In genomic region chr4:150510176-150510875, GRCh38 we compare ENCODE assay signal across 11 cellular contexts.
DNase-seq lines count a peak whose midpoint lies in the region; ATAC-seq and TF ChIP-seq lines count a peak whose summit lies in the region.
"Had no signal": no experiment of that assay in that cellular context is flagged by ENCODE, and none has a peak within 500 bp of the region (broad histone marks: within the 10 kb centered on the region; RNA-seq: fewer than 3 reads in every experiment).

No MANE protein-coding gene starts in this region.

- H3K4me3 ChIP-seq in epithelial cell of proximal tubule (ENCODE audit: low read depth, low read length) (no peak overlapping the region), mucosa of descending colon (no peak overlapping the region), adrenal gland (no peak overlapping the region)

- H3K27me3 ChIP-seq in adrenal gland: no peaks in the 10 kb centered on the region

- TF ChIP-seq POLR2A in adrenal gland (IDR thresholded peaks at IDR 0.05): no peak

- 85 to 88% (median 86%) methylated on average over 6 of the region's 6 CpGs for WGBS in adrenal gland, 4 donors

- peaks cover 2% of the 10 kb centered on the region for H3K9me3 ChIP-seq in mucosa of descending colon
- no peaks in the 10 kb centered on the region for H3K9me3 ChIP-seq in adrenal gland (replicated peaks in 1 of 3)

- no peak for TF ChIP-seq CTCF in epithelial cell of proximal tubule (conservative IDR thresholded peaks at IDR 0.05; ENCODE audit: low read depth, low read length)
- TF ChIP-seq CTCF in mucosa of descending colon (IDR thresholded peaks at IDR 0.05): no peak
- TF ChIP-seq CTCF in adrenal gland (IDR thresholded peaks at IDR 0.05): no peak

- ATAC-seq in mucosa of descending colon (peak; percentile 22), HG03378 (IDR thresholded peaks at IDR 0.05; ENCODE audit: unreplicated experiment) (no peak), HG02970 (IDR thresholded peaks at IDR 0.05; ENCODE audit: low FRiP score, unreplicated experiment) (no peak)

- intact Hi-C loops in mucosa of descending colon (cut with DNase I, micrococcal nuclease) (no loop called here), adrenal gland (cut with DNase I) (no loop called here)

- no peak overlapping the region for H3K27ac ChIP-seq in adrenal gland

- H3K4me1 ChIP-seq in mucosa of descending colon (ENCODE audit: low read depth) (no peaks in the 10 kb centered on the region), adrenal gland (replicated peaks in 1 of 2) (no peaks in the 10 kb centered on the region)

- DNase-seq in AG08395 (ENCODE audit: low spot score) (peak; percentile 65), NCI-H226 (peak; percentile 49), epithelial cell of proximal tubule (ENCODE audit: low read depth) (peak; percentile 40), mucosa of descending colon (no peak), adrenal gland (no peak), GOT3 (lab: John Stamatoyannopoulos, UW) (no peak)
- DNase-seq: activated T-cell treated with anti-CD3 and anti-CD28 coated beads, Interleukin-2, amount 50 U/mL, for 48 hours; C1 segment of cervical spinal cord; NCI-H1930 had no signal

- H3K36me3 ChIP-seq in mucosa of descending colon (ENCODE audit: low read depth): no peaks in the 10 kb centered on the region
- no peaks in the 10 kb centered on the region for H3K36me3 ChIP-seq in adrenal gland (replicated peaks in 1 of 2)

Comparison
In these comparisons a context has a peak if more than half of its experiments do, and no peak if none do; other contexts are left out.
1. DNase-seq: peak in AG08395 (single experiment), NCI-H226 (single experiment) and epithelial cell of proximal tubule (single experiment); none in mucosa of descending colon (0 of 3), adrenal gland (0 of 7) and GOT3 (single experiment).